Comparison of ENCODE assay signal across 7 cellular contexts in genomic region chr16:88810166-88810867, GRCh38. TPM values are rescaled to one million over a fixed set of nuclear protein-coding genes. Genes with fewer than 3 reads are reported as not detected.
DNase-seq lines count a peak whose midpoint lies in the region; ATAC-seq and TF ChIP-seq lines count a peak whose summit lies in the region.

No MANE protein-coding gene starts in this region.

- no peaks in the 10 kb centered on the region; the same call in 1 of the 2 replicates for H3F3A ChIP-seq in GM23248 (ENCODE audit: insufficient read depth)
- H3F3A ChIP-seq in PC-9 (ENCODE audit: insufficient read depth, low read depth) = peaks cover 74% of the 10 kb centered on the region

- H2AFZ ChIP-seq in GM23248 = no peak overlapping the region
- H2AFZ ChIP-seq in PC-9 = no peak overlapping the region
- H2AFZ ChIP-seq in neuron (ENCODE audit: low read depth, low read length) = no peak overlapping the region

- H3K9ac ChIP-seq in GM23248 = peak overlapping the region; percentile 89
- H3K9ac ChIP-seq in colonic mucosa (ENCODE audit: low read depth in 2 of 2, low read length in 2 of 2) = peak overlapping the region; percentile 90 to 97

- H3K9me2 ChIP-seq in GM23248 (ENCODE audit: insufficient read depth) = no peaks in the 10 kb centered on the region
- no peaks in the 10 kb centered on the region for H3K9me2 ChIP-seq in PC-9 (ENCODE audit: insufficient read depth)

- WGBS in GM23248 (ENCODE audit: low coverage in 1 of 2, low lambda C conversion rate in 2 of 2, missing lambda C conversion rate in 2 of 2), 2 experiments = 17 to 18% methylated on average over 11 of the region's 11 CpGs

- H3K27me3 ChIP-seq in GM23248 (replicated peaks; ENCODE audit: insufficient read depth) (no peaks in the 10 kb centered on the region), PC-9 (ENCODE audit: insufficient read depth, low read depth) (no peaks in the 10 kb centered on the region), colonic mucosa (no peaks in the 10 kb centered on the region), neuron (ENCODE audit: insufficient read depth, low read length) (no peaks in the 10 kb centered on the region)

- peak; percentile 45 for DNase-seq in GM23248
- DNase-seq in PC-9 = peak; percentile 40 to 52
- no peak for DNase-seq in colonic mucosa
- no peak for DNase-seq in NCI-H774 (lab: John Stamatoyannopoulos, UW)

- H3K27ac ChIP-seq in GM23248 (peak overlapping the region; percentile 83), PC-9 (0 out of 2 replicates have a peak overlapping the region, but pooled peaks have one; percentile 78), colonic mucosa (peak overlapping the region; percentile 96)

- no peaks in the 10 kb centered on the region for H3K9me3 ChIP-seq in GM23248 (ENCODE audit: low read depth)
- no peaks in the 10 kb centered on the region for H3K9me3 ChIP-seq in PC-9 (ENCODE audit: insufficient read depth, low read depth)
- no peaks in the 10 kb centered on the region for H3K9me3 ChIP-seq in colonic mucosa
- no peaks in the 10 kb centered on the region for H3K9me3 ChIP-seq in neuron (ENCODE audit: low read length)

- peak overlapping the region; percentile 79 for H3K4me3 ChIP-seq in GM23248
- peak overlapping the region; percentile 91 for H3K4me3 ChIP-seq in PC-9
- H3K4me3 ChIP-seq in colonic mucosa = peak overlapping the region; percentile 75
- peak overlapping the region; percentile 77 for H3K4me3 ChIP-seq in neuron (ENCODE audit: low read length)

- ATAC-seq in GM18907 (IDR thresholded peaks at IDR 0.05; ENCODE audit: unreplicated experiment) (no peak), HG03196 (IDR thresholded peaks at IDR 0.05; ENCODE audit: unreplicated experiment) (no peak)

- H3K36me3 ChIP-seq in GM23248 (ENCODE audit: low read depth) (no peaks in the 10 kb centered on the region), PC-9 (ENCODE audit: low read depth) (peaks cover 11% of the 10 kb centered on the region; the same call in 1 of the 2 replicates), colonic mucosa (no peaks in the 10 kb centered on the region), neuron (ENCODE audit: insufficient read depth, low read length) (peaks cover 45% of the 10 kb centered on the region)

- CTCF ChIA-PET in PC-9 (lab: Charles Lee) = interaction anchor here (1.8 kb wide), 1 partner anchor 73 kb away, joined by 12 read pairs; no protein-coding TSS in a partner anchor

- intact Hi-C loops in PC-9 (cut with micrococcal nuclease; ENCODE audit: unreplicated experiment) = loop anchor here (5.0 kb wide), 1 partner anchor 123 kb away; the partner anchor contains the start of gene SNAI3
- intact Hi-C loops in colonic mucosa (cut with DNase I) = loop anchor here (5.0 kb wide), 1 partner anchor 47 kb away; the partner anchor contains the start of genes GALNS and TRAPPC2L

- H4K20me1 ChIP-seq in GM23248 (ENCODE audit: insufficient read depth) (no peaks in the 10 kb centered on the region), PC-9 (ENCODE audit: insufficient read depth) (peaks cover 40% of the 10 kb centered on the region)

- H3K4me2 ChIP-seq in GM23248 (ENCODE audit: unreplicated experiment) (peak overlapping the region; percentile 82), PC-9 (peak overlapping the region; percentile 90)

- TF ChIP-seq CTCF in PC-9 (conservative IDR thresholded peaks at IDR 0.05) (no peak), colonic mucosa (IDR thresholded peaks at IDR 0.05) (no peak)

- POLR2A ChIA-PET in PC-9 (lab: Charles Lee; ENCODE audit: unreplicated experiment) = interaction anchor here (0.6 to 0.8 kb wide), 4 partner anchors 49 to 88 kb away, joined by 3 to 5 read pairs (median 4); no protein-coding TSS in a partner anchor

- peaks cover 18% of the 10 kb centered on the region for H3K79me2 ChIP-seq in GM23248 (ENCODE audit: insufficient read depth)
- peaks cover 38% of the 10 kb centered on the region for H3K79me2 ChIP-seq in PC-9 (ENCODE audit: low read depth)

- no TSS peak for BruUV-seq in PC-9 (replicated peaks; lab: Mats Ljungman, UMichigan)

- in situ Hi-C loops in GM23248 (cut with MboI) = no loop called here

- peaks cover 13% of the 10 kb centered on the region for H3K4me1 ChIP-seq in GM23248 (ENCODE audit: insufficient read depth)
- H3K4me1 ChIP-seq in PC-9 (replicated peaks; ENCODE audit: insufficient read depth) = peaks cover 16% of the 10 kb centered on the region; the same call in 1 of the 2 replicates
- peaks cover 11% of the 10 kb centered on the region for H3K4me1 ChIP-seq in colonic mucosa
- peaks cover 17% of the 10 kb centered on the region for H3K4me1 ChIP-seq in neuron (ENCODE audit: insufficient read depth, low read length)

RNA-seq across cellular contexts. Expression of gene APRT, which starts 1.4 kb away (rescaled TPM):
- 105 and 150 TPM in 2 replicates for total RNA-seq in GM23248 (2014; rRNA removed; shearing (Covaris generic))
- polyA plus RNA-seq in GM23248 (2016; fragmentation: Nextera tagmentation; extraction: Ambion mirVana) = 224 and 226 TPM in 2 replicates
- 213 and 226 TPM in 2 replicates for total RNA-seq in PC-9 (2021)
- 100 to 1,000 TPM; 103 to 273 TPM for total RNA-seq in colonic mucosa

RNA-seq across cellular contexts. Expression of gene CDT1, which starts 6.7 kb away (rescaled TPM):
- total RNA-seq in GM23248 (2014; rRNA removed; shearing (Covaris generic)) = 11.3 and 14.2 TPM in 2 replicates
- 5.4 and 5.9 TPM in 2 replicates for polyA plus RNA-seq in GM23248 (2016; fragmentation: Nextera tagmentation; extraction: Ambion mirVana)
- total RNA-seq in PC-9 (2021) = 73.2 and 95.4 TPM in 2 replicates
- 10 to 100 TPM; 14.9 to 71.7 TPM for total RNA-seq in colonic mucosa

RNA-seq across cellular contexts. Expression of gene PIEZO1, which starts 25.3 kb away (rescaled TPM):
- total RNA-seq in GM23248 (2014; rRNA removed; shearing (Covaris generic)) = 223 and 294 TPM in 2 replicates
- polyA plus RNA-seq in GM23248 (2016; fragmentation: Nextera tagmentation; extraction: Ambion mirVana) = 89.7 and 95.3 TPM in 2 replicates
- 391 and 426 TPM in 2 replicates for total RNA-seq in PC-9 (2021)
- total RNA-seq in colonic mucosa = 100 to 1,000 TPM; 104 to 118 TPM

RNA-seq across cellular contexts. Expression of gene GALNS, which starts 46.4 kb away (rescaled TPM):
- 21.5 and 24.0 TPM in 2 replicates for total RNA-seq in GM23248 (2014; rRNA removed; shearing (Covaris generic))
- 38.8 and 39.0 TPM in 2 replicates for polyA plus RNA-seq in GM23248 (2016; fragmentation: Nextera tagmentation; extraction: Ambion mirVana)
- 62.3 and 75.7 TPM in 2 replicates for total RNA-seq in PC-9 (2021)
- total RNA-seq in colonic mucosa = 10 to 100 TPM; 22.8 to 44.5 TPM

RNA-seq across cellular contexts. Expression of gene TRAPPC2L, which starts 46.6 kb away (rescaled TPM):
- 18.7 and 20.4 TPM in 2 replicates for total RNA-seq in GM23248 (2014; rRNA removed; shearing (Covaris generic))
- 83.2 and 90.9 TPM in 2 replicates for polyA plus RNA-seq in GM23248 (2016; fragmentation: Nextera tagmentation; extraction: Ambion mirVana)
- total RNA-seq in PC-9 (2021) (82.6 and 101 TPM in 2 replicates), colonic mucosa (10 to 100 TPM; 33.8 to 57.3 TPM)

Comparison
In these comparisons a context has a peak if more than half of its experiments do, and no peak if none do; other contexts are left out.
1. DNase-seq: peak in GM23248 (single experiment) and PC-9 (2 of 2); none in colonic mucosa (single experiment) and NCI-H774 (single experiment).
2. Peak in every context shown above with its lines, with median percentiles within 50 percentile points of each other: H3K27ac ChIP-seq and H3K4me3 ChIP-seq.